Comparison of ENCODE assay signal across 19 cellular contexts in the genomic region with DNA sequence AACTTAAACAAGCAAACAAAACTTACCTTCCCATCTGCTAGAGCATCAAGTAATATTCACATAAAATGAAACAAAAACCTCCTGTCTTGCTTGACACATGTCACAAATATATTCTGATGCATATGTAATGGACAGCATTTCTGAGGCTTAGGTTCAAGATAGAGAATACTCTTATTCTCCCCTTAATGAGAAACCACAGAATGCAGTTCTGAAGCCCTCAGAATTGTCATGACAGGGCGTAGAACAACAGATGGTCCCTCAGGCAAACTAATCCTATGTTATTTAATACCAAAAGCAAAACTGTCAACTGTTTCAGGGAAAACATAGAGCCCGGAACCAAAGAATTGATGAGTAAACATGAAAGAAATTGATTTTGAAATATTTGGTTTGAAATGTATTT.
"Had no signal": no experiment of that assay in that cellular context is flagged by ENCODE, and none has a peak within 500 bp of the region (broad histone marks: within the 10 kb centered on the region; RNA-seq: fewer than 3 reads in every experiment).

No MANE protein-coding gene starts in this region.

- H3K27ac ChIP-seq: dorsolateral prefrontal cortex, hepatocyte, prostate gland, right atrium auricular region, tibial nerve had no signal

- H3K79me2 ChIP-seq: hepatocyte had no signal

- H3K36me3 ChIP-seq: prostate gland, right atrium auricular region, tibial nerve had no signal

- H3K4me2 ChIP-seq: hepatocyte had no signal

- DNase-seq: activated B cell treated with CpG ODN at 0.5 μM for 24 hours; activated CD4-positive, alpha-beta memory T cell treated with anti-CD3 and anti-CD28 coated beads, Interleukin-2, amount 10 ng/mL, durations not matched to agents 7 days and 5 days; activated CD4-positive, alpha-beta T cell treated with anti-CD3 and anti-CD28 coated beads for 4 hours; activated naive CD4-positive, alpha-beta T cell treated with Interleukin-2 at 50 U/mL for 16 hours; activated T-cell treated with anti-CD3 and anti-CD28 coated beads, Interleukin-2, amount 50 U/mL, for 1 hour; anterior cingulate cortex; caudate nucleus; dorsolateral prefrontal cortex; mesenchymal stem cell; mucosa of descending colon; naive thymus-derived CD8-positive, alpha-beta T cell; stimulated activated CD4-positive, alpha-beta T cell treated with anti-CD3 and anti-CD28 coated beads, Interleukin-2, amount 100 ng/mL, for 24 hours; stimulated activated naive CD8-positive, alpha-beta T cell treated with anti-CD3 and anti-CD28 coated beads, Interleukin-15, Interleukin-2, amounts not matched to agents 100 U/mL and 50 U/mL, for 24 hours; substantia nigra had no signal

- H3K4me1 ChIP-seq: prostate gland, right atrium auricular region, tibial nerve had no signal

- H2AFZ ChIP-seq: hepatocyte had no signal

- ATAC-seq: activated T-helper 17 cell treated with anti-CD3 and anti-CD28 coated beads, Interleukin-2, amount 50 U/mL, for 72 hours; mucosa of descending colon; naive thymus-derived CD8-positive, alpha-beta T cell; stimulated activated naive CD8-positive, alpha-beta T cell treated with anti-CD3 and anti-CD28 coated beads, Interleukin-15, Interleukin-2, amounts not matched to agents 100 U/mL and 50 U/mL, for 24 hours had no signal

- H3K4me3 ChIP-seq: dorsolateral prefrontal cortex, hepatocyte, mucosa of descending colon, prostate gland, right atrium auricular region, tibial nerve had no signal

- H3K27me3 ChIP-seq: dorsolateral prefrontal cortex, hepatocyte, right atrium auricular region, tibial nerve had no signal

- H3K9me3 ChIP-seq: mucosa of descending colon, prostate gland, right atrium auricular region had no signal
